Comparison of ENCODE assay signal across 9 cellular contexts in genomic region chr1:230083746-230084407, GRCh38. TPM values are rescaled to one million over a fixed set of nuclear protein-coding genes. Genes with fewer than 3 reads are reported as not detected.
DNase-seq lines count a peak whose midpoint lies in the region; ATAC-seq and TF ChIP-seq lines count a peak whose summit lies in the region.
"Had no signal": no experiment of that assay in that cellular context is flagged by ENCODE, and none has a peak within 500 bp of the region (broad histone marks: within the 10 kb centered on the region; RNA-seq: fewer than 3 reads in every experiment).

No MANE protein-coding gene starts in this region.

- H3K36me3 Mint-ChIP-seq in CD8-positive, alpha-beta memory T cell, result peaks cover 0 to 9% (median 0%) of the 10 kb centered on the region in 3 donors

- no peak overlapping the region for H3K27ac ChIP-seq in CD8-positive, alpha-beta memory T cell (ENCODE audit: low read depth, low read length)
- H3K27ac ChIP-seq in RWPE1, result peak overlapping the region; percentile 100
- peak overlapping the region; percentile 91 to 95 for H3K27ac ChIP-seq in coronary artery
- H3K27ac ChIP-seq: parathyroid adenoma had no signal

- H3K4me3 Mint-ChIP-seq in CD8-positive, alpha-beta memory T cell, result peak overlapping the region in 5 of 7 donors; percentile 35 to 59 (median 43)

- CTCF ChIA-PET in CD8-positive, alpha-beta memory T cell (lab: Charles Lee), result interaction anchor here (0.6 to 1.8 kb wide), 2 partner anchors 21 to 743 kb away, joined by 3 to 4 read pairs; no protein-coding TSS in a partner anchor
- CTCF ChIA-PET in RWPE1 (lab: Yijun Ruan, JAX), result interaction anchor here (0.9 kb wide), 1 partner anchor 83 kb away, joined by 3 read pairs; no protein-coding TSS in a partner anchor

- H3K9me3 Mint-ChIP-seq in CD8-positive, alpha-beta memory T cell, result no peaks in the 10 kb centered on the region

- H3K27me3 Mint-ChIP-seq in CD8-positive, alpha-beta memory T cell, result peaks cover 0 to 2% of the 10 kb centered on the region in 2 donors

- H3K4me1 Mint-ChIP-seq in CD8-positive, alpha-beta memory T cell, result peaks cover 41 to 96% (median 66%) of the 10 kb centered on the region in 3 donors

- H3K36me3 ChIP-seq in CD8-positive, alpha-beta memory T cell (ENCODE audit: insufficient read depth, low read length), result no peaks in the 10 kb centered on the region

- POLR2A ChIA-PET in CD8-positive, alpha-beta memory T cell (lab: Charles Lee), result interaction anchor here (0.9 kb wide), 1 partner anchor 17 kb away, joined by 3 read pairs; the partner anchor contains the start of gene GALNT2
- POLR2A ChIA-PET in RWPE1 (lab: Yijun Ruan, JAX; ENCODE audit: low non-redundant PET), result interaction anchor here (0.5 to 0.6 kb wide), 2 partner anchors 13 to 18 kb away, joined by 3 to 4 read pairs; no protein-coding TSS in a partner anchor

- H3K4me1 ChIP-seq in CD8-positive, alpha-beta memory T cell (ENCODE audit: insufficient read depth, low read length), result peaks cover 13% of the 10 kb centered on the region
- H3K4me1 ChIP-seq: parathyroid adenoma had no signal

- TF ChIP-seq CTCF in RWPE1 (conservative IDR thresholded peaks at IDR 0.05; ENCODE audit: low read depth) (no peak), coronary artery (IDR thresholded peaks at IDR 0.05) (no peak), GM20000 (IDR thresholded peaks at IDR 0.05; ENCODE audit: extremely low read depth, missing control alignments) (no peak)

- peak; percentile 9 for ATAC-seq in sciatic nerve
- ATAC-seq in GM19455 (IDR thresholded peaks at IDR 0.05; ENCODE audit: unreplicated experiment), result no peak

- H3K27me3 ChIP-seq in CD8-positive, alpha-beta memory T cell (ENCODE audit: insufficient read depth, low read length, poor library complexity, severe bottlenecking), result no peaks in the 10 kb centered on the region

- no peaks in the 10 kb centered on the region for H3K9me3 ChIP-seq in CD8-positive, alpha-beta memory T cell (ENCODE audit: low read length)

- H3K4me3 ChIP-seq in CD8-positive, alpha-beta memory T cell (ENCODE audit: low read length), result no peak overlapping the region
- H3K4me3 ChIP-seq in coronary artery, result peak overlapping the region; percentile 42

- DNase-seq in CD8-positive, alpha-beta memory T cell, result no peak
- DNase-seq in RWPE1 (ENCODE audit: low spot score) (no peak), coronary artery (ENCODE audit: low spot score) (no peak), sciatic nerve (ENCODE audit: low spot score) (peak; percentile 52), C1 segment of cervical spinal cord (lab: John Stamatoyannopoulos, UW) (no peak), GM20000 (ENCODE audit: low spot score) (no peak)
- no peak for DNase-seq in effector CD8-positive, alpha-beta T cell (lab: John Stamatoyannopoulos, UW)

- H3K27ac Mint-ChIP-seq in CD8-positive, alpha-beta memory T cell, result peak overlapping the region; percentile 40 to 94 (median 76)

- intact Hi-C loops in sciatic nerve (cut with DNase I), result no loop called here

RNA-seq across cellular contexts. Expression of gene GALNT2, which starts 16.8 kb away (rescaled TPM):
- 10 to 100 TPM; 65.6 to 69.0 TPM for total RNA-seq in CD8-positive, alpha-beta memory T cell
- 15.7 TPM for polyA plus RNA-seq in CD8-positive, alpha-beta memory T cell
- 67.3 TPM for total RNA-seq in sciatic nerve
